ENCODE assay signal across 8 cellular contexts in the genomic region with DNA sequence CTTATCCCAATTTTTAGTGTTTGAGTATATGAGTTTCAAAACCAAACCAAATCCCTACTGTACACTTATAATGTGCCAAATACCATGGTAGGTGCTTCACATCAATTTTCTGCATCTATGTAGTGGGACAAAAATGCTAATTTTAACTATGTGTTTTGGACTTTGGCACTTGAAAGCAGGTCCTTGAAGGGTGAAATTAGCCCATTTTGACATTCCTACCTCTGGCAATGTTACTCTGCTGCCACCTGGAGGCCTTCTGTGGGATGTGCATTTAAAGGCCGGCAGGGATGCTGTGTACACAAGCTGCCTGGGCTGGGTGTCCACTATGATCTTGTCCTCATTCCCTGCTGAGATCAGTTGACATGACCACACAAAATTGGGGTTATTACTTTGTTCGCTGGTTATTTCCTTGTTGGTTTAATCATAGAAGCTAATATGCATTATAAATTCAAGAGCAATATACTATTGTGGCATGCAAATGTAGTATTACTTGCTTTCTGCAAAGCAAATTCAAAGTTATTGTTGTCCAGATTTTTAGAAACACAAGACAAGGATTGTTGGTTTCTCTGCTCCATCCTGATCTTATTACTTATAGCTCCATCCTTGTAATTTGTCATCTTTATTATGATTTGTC.
DNase-seq lines count a peak whose midpoint lies in the region; FAIRE-seq and TF ChIP-seq lines count a peak whose summit lies in the region.

No MANE protein-coding gene starts in this region.

- DNase-seq in ACHN: peak; percentile 62
- DNase-seq in GM12892 (ENCODE audit: insufficient read length): no peak
- peak; percentile 73 for DNase-seq in KG1 (lab: John Stamatoyannopoulos, UW)
- peak; percentile 63 to 89 for DNase-seq in SJCRH30
- peak; percentile 36 for DNase-seq in activated gamma-delta T cell treated with anti-CD3 and anti-CD28 coated beads, Interleukin-2, amount 50 U/mL, for 16 hours (ENCODE audit: low read depth)
- peak; percentile 24 for DNase-seq in germinal center (ENCODE audit: low spot score)
- DNase-seq in pons (ENCODE audit: low spot score): peak; percentile 71
- DNase-seq in vagina (ENCODE audit: extremely low spot score in 2 of 2): no peak

- no peak overlapping the region for H3K27ac ChIP-seq in SJCRH30
- H3K27ac ChIP-seq in vagina: no peak overlapping the region

- in situ Hi-C loops in ACHN (cut with HindIII; ENCODE audit: low pct_ligation_motif_present, low pct_unique_long_range_greater_than_20kb, low sequenced_read_pairs): loop anchor here (25.0 kb wide), 1 partner anchor 206 kb away; no protein-coding TSS in a partner anchor

- TF ChIP-seq POLR2A in GM12892 (IDR thresholded peaks at IDR 0.05; ENCODE audit: low read depth, low read length) (no peak), vagina (IDR thresholded peaks at IDR 0.05) (no peak)

- H3K9me3 ChIP-seq in SJCRH30 (replicated peaks): no peaks in the 10 kb centered on the region
- H3K9me3 ChIP-seq in vagina: no peaks in the 10 kb centered on the region

- no peaks in the 10 kb centered on the region for H3K36me3 ChIP-seq in SJCRH30
- H3K36me3 ChIP-seq in vagina: no peaks in the 10 kb centered on the region

- H3K4me3 ChIP-seq in SJCRH30 (no peak overlapping the region), vagina (no peak overlapping the region)

- intact Hi-C loops in vagina (cut with DNase I): no loop called here

- peak; percentile 82 for FAIRE-seq in GM12892 (lab: Jason Lieb, UNC)

- H3K4me1 ChIP-seq in SJCRH30 (peaks cover 6% of the 10 kb centered on the region; the same call in 1 of the 2 replicates), vagina (peaks cover 21% of the 10 kb centered on the region)

- H3K27me3 ChIP-seq in SJCRH30: no peaks in the 10 kb centered on the region
- no peaks in the 10 kb centered on the region for H3K27me3 ChIP-seq in vagina

- peak; percentile 84 to 94 (median 92) for TF ChIP-seq CTCF in vagina (IDR thresholded peaks at IDR 0.05)

Comparison
In these comparisons a context has a peak if more than half of its experiments do, and no peak if none do; other contexts are left out.
1. DNase-seq: peak in ACHN (single experiment), KG1 (single experiment), SJCRH30 (2 of 2), activated gamma-delta T cell treated with anti-CD3 and anti-CD28 coated beads, Interleukin-2, amount 50 U/mL, for 16 hours (single experiment), germinal center (single experiment) and pons (single experiment); none in GM12892 (single experiment) and vagina (0 of 2).